Comparison of ENCODE assay signal across 8 cellular contexts in the genomic region with DNA sequence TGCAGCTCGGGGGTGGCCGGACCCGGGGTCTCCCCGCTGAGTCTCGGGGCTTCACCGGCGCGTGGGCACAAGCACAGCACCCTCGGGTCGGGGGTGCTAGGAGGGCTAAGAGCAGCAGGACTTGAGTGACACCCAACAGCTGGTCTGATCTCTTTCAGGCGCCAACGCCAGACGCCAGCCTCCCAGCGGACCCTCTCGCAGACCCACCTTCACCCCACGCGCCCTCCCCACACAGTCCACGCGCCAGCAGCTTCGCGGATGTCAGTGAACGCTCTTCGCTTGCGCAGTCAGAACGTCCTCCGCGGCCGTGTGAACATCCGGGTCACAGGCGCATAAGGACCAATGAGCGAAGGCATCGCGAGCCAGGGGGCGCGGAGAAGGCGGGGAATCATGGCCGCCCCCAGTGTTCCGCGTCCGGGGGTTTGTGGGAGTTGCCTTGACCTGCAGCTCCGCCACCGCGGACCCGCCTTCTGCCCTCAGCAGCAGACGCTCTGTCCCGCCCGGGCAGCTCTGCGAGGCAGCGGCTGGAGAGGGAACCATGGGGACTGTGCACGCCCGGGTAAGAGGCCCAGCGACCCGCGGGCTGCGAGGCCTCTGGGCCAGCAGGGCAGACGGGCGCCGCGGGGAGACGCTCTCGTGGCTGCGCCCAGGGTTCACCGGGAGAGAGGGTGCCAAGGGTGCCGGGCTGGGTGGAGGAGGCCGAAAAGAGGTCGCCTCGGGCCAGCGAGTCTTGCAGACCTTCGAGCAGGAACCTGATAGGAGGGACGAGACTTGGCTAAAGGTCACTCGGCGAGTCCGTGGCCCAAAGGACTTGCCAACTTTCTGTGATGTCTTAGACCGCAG. TPM values are rescaled to one million over a fixed set of nuclear protein-coding genes. Genes with fewer than 3 reads are reported as not detected.
A peak's percentile ranks its signal among the peaks of the same experiment; 100 is the strongest.
DNase-seq lines count a peak whose midpoint lies in the region; ATAC-seq and TF ChIP-seq lines count a peak whose summit lies in the region.

SAMM50 (plus strand) TSS at position 403 of the 843 bp plus-strand sequence; CDS start at position 539, 136 bp downstream.

- H3K27ac ChIP-seq in ascending aorta, result peak within 1 kb of the TSS; percentile 79
- peak within 1 kb of the TSS; percentile 77 for H3K27ac ChIP-seq in right cardiac atrium (ENCODE audit: low read length)
- H3K27ac ChIP-seq in vagina, result peak within 1 kb of the TSS; percentile 80

- peak; percentile 87 for ATAC-seq in HG02870 (IDR thresholded peaks at IDR 0.05; ENCODE audit: unreplicated experiment)
- peak; percentile 99 for ATAC-seq in right cardiac atrium

- H3K36me3 Mint-ChIP-seq in T-helper 2 cell treated with Interferon-gamma antibody and Interleukin-4, amounts not matched to agents 5 μg/mL and 100 μg/mL, for 36 hours (ENCODE audit: low read depth), result peaks cover 5% of the 10 kb centered on the region

- H3K27me3 Mint-ChIP-seq in T-helper 2 cell treated with Interferon-gamma antibody and Interleukin-4, amounts not matched to agents 5 μg/mL and 100 μg/mL, for 36 hours (ENCODE audit: low read depth), result no peaks in the 10 kb centered on the region

- H3K36me3 ChIP-seq in ascending aorta (no peaks in the 10 kb centered on the region), vagina (no peaks in the 10 kb centered on the region)

- peaks cover 25% of the 10 kb centered on the region for H3K4me1 Mint-ChIP-seq in T-helper 2 cell treated with Interferon-gamma antibody and Interleukin-4, amounts not matched to agents 5 μg/mL and 100 μg/mL, for 36 hours (ENCODE audit: low read depth)

- in situ Hi-C loops in GM13977 (cut with MboI; ENCODE audit: low pct_unique_long_range_greater_than_20kb, low sequenced_read_pairs, unreplicated experiment), result no loop called here

- TF ChIP-seq POLR2A in vagina (IDR thresholded peaks at IDR 0.05), result no peak

- peak within 1 kb of the TSS; percentile 95 for H3K27ac Mint-ChIP-seq in T-helper 2 cell treated with Interferon-gamma antibody and Interleukin-4, amounts not matched to agents 5 μg/mL and 100 μg/mL, for 36 hours

- H3K9me3 Mint-ChIP-seq in T-helper 2 cell treated with Interferon-gamma antibody and Interleukin-4, amounts not matched to agents 5 μg/mL and 100 μg/mL, for 36 hours, result no peaks in the 10 kb centered on the region

- H3K4me3 ChIP-seq in ascending aorta (peak within 1 kb of the TSS; percentile 89 to 98), right cardiac atrium (ENCODE audit: low read length) (peak within 1 kb of the TSS; percentile 69), vagina (peak within 1 kb of the TSS; percentile 81 to 96)

- intact Hi-C loops in ascending aorta (cut with DNase I) (loop anchor here (2.0 to 5.0 kb wide), 3 partner anchors 30 to 542 kb away; partner anchors contain the start of genes EFCAB6 and RTL6), right cardiac atrium (cut with DNase I) (no loop called here), vagina (cut with DNase I) (no loop called here)

- no peaks in the 10 kb centered on the region for H3K9me3 ChIP-seq in ascending aorta
- no peaks in the 10 kb centered on the region for H3K9me3 ChIP-seq in right cardiac atrium (ENCODE audit: control insufficient read depth, low read length)
- no peaks in the 10 kb centered on the region for H3K9me3 ChIP-seq in vagina

- DNase-seq in GM13977 (ENCODE audit: low spot score) (peak; percentile 95), NCI-H146 treated with DMSO at 0.1 percent for 48 hours (lab: John Stamatoyannopoulos, UW; ENCODE audit: unreplicated experiment) (peak; percentile 80), ascending aorta (ENCODE audit: low spot score in 2 of 2) (peak; percentile 71 to 95), right cardiac atrium (peak; percentile 96 to 98 (median 97)), putamen (ENCODE audit: low spot score) (peak; percentile 95), vagina (ENCODE audit: extremely low spot score in 2 of 2) (peak in 1 of 2 donors; percentile 90)
- peak; percentile 93 for DNase-seq in T-helper 2 cell treated with Interferon-gamma antibody and Interleukin-4, amounts not matched to agents 5 μg/mL and 100 μg/mL, for 36 hours (ENCODE audit: low spot score)

- peak within 1 kb of the TSS; percentile 99 for H3K4me3 Mint-ChIP-seq in T-helper 2 cell treated with Interferon-gamma antibody and Interleukin-4, amounts not matched to agents 5 μg/mL and 100 μg/mL, for 36 hours

- H3K4me1 ChIP-seq in ascending aorta, result peaks cover 9 to 18% of the 10 kb centered on the region in 2 donors
- H3K4me1 ChIP-seq in right cardiac atrium (ENCODE audit: control insufficient read depth, insufficient read depth, low read length), result peaks cover 6% of the 10 kb centered on the region
- peaks cover 36% of the 10 kb centered on the region for H3K4me1 ChIP-seq in vagina

- no peaks in the 10 kb centered on the region for H3K27me3 ChIP-seq in ascending aorta
- H3K27me3 ChIP-seq in right cardiac atrium (ENCODE audit: control insufficient read depth, insufficient read depth), result no peaks in the 10 kb centered on the region
- no peaks in the 10 kb centered on the region for H3K27me3 ChIP-seq in vagina

- WGBS in right cardiac atrium, result under 1% methylated on average over 74 of the region's 74 CpGs

- TF ChIP-seq CTCF in GM13977 (IDR thresholded peaks at IDR 0.05; ENCODE audit: extremely low read depth, insufficient read depth, missing control alignments) (no peak), ascending aorta (IDR thresholded peaks at IDR 0.05) (peak in 1 of 3 experiments; percentile 12), vagina (IDR thresholded peaks at IDR 0.05) (no peak)

RNA-seq across cellular contexts. Expression of gene SAMM50, which starts in this region (rescaled TPM):
- 23.6 TPM for total RNA-seq in ascending aorta
- total RNA-seq in right cardiac atrium, result 10 to 100 TPM; 53.3 to 65.3 (median 61.2) TPM
- 48.0 TPM for polyA plus RNA-seq in right cardiac atrium
- total RNA-seq in vagina, result 22.3 TPM
